8 cellular contexts compared by ENCODE assay signal in genomic region chr7:87933953-87934698, GRCh38. TPM values are rescaled to one million over a fixed set of nuclear protein-coding genes. Genes with fewer than 3 reads are reported as not detected.
DNase-seq lines count a peak whose midpoint lies in the region; ATAC-seq, FAIRE-seq and TF ChIP-seq lines count a peak whose summit lies in the region.

Gene ADAM22 (plus strand): TSS chr7:87934251. CDS start chr7:87934466, 215 bp downstream.

- H3K27ac ChIP-seq in RWPE2 (ENCODE audit: poor library complexity, severe bottlenecking) (no peak within 1 kb of the TSS), neural progenitor cell (no peak within 1 kb of the TSS), stomach smooth muscle (ENCODE audit: low read length) (no peak within 1 kb of the TSS)

- peaks cover 22% of the 10 kb centered on the region for H3K27me3 ChIP-seq in RWPE2 (ENCODE audit: insufficient read depth, poor library complexity, severe bottlenecking)
- peaks cover 21% of the 10 kb centered on the region for H3K27me3 ChIP-seq in neural progenitor cell
- no peaks in the 10 kb centered on the region for H3K27me3 ChIP-seq in stomach smooth muscle (ENCODE audit: control insufficient read depth in 1 of 2, insufficient read depth in 2 of 2, low read length in 2 of 2)

- H3K27ac Mint-ChIP-seq in neural progenitor cell: no peak within 1 kb of the TSS

- no peaks in the 10 kb centered on the region for H3K79me2 ChIP-seq in neural progenitor cell (ENCODE audit: low read depth)

- no peaks in the 10 kb centered on the region for H3K4me1 ChIP-seq in ES-I3 (ENCODE audit: insufficient read depth, low read length)
- no peaks in the 10 kb centered on the region for H3K4me1 ChIP-seq in RWPE2 (ENCODE audit: insufficient read depth, poor library complexity, severe bottlenecking)
- H3K4me1 ChIP-seq in neural progenitor cell: no peaks in the 10 kb centered on the region
- peaks cover 3% of the 10 kb centered on the region for H3K4me1 ChIP-seq in stomach smooth muscle (ENCODE audit: control insufficient read depth, insufficient read depth, low read length)

- peaks cover 9% of the 10 kb centered on the region for H3K36me3 Mint-ChIP-seq in neural progenitor cell

- H3K9ac ChIP-seq in ES-I3 (ENCODE audit: low read depth, low read length): peak within 1 kb of the TSS; percentile 79
- H3K9ac ChIP-seq in neural progenitor cell: no peak within 1 kb of the TSS
- peak within 1 kb of the TSS; percentile 22 to 42 for H3K9ac ChIP-seq in stomach smooth muscle (ENCODE audit: low read length in 2 of 2)

- H3K4me3 ChIP-seq in LNCaP clone FGC (ENCODE audit: low read depth, low read length): peak within 1 kb of the TSS; percentile 72
- H3K4me3 ChIP-seq in RWPE2 (ENCODE audit: severe bottlenecking): peak within 1 kb of the TSS; percentile 65
- H3K4me3 ChIP-seq in foreskin fibroblast (ENCODE audit: low read depth in 1 of 2, low read length in 2 of 2): peak within 1 kb of the TSS; percentile 46 to 82
- peak within 1 kb of the TSS; percentile 70 for H3K4me3 ChIP-seq in neural progenitor cell
- peak within 1 kb of the TSS; percentile 76 to 81 for H3K4me3 ChIP-seq in stomach smooth muscle (ENCODE audit: low read length in 2 of 2)

- H3K36me3 ChIP-seq in ES-I3 (ENCODE audit: insufficient read depth, low read length): no peaks in the 10 kb centered on the region
- no peaks in the 10 kb centered on the region for H3K36me3 ChIP-seq in RWPE2 (ENCODE audit: low read depth)
- no peaks in the 10 kb centered on the region for H3K36me3 ChIP-seq in neural progenitor cell
- H3K36me3 ChIP-seq in stomach smooth muscle (ENCODE audit: control insufficient read depth in 2 of 2, insufficient read depth in 2 of 2, low read length in 2 of 2): no peaks in the 10 kb centered on the region

- peak within 1 kb of the TSS; percentile 91 for H2AFZ ChIP-seq in neural progenitor cell (replicated peaks)

- H3K9me3 Mint-ChIP-seq in neural progenitor cell: no peaks in the 10 kb centered on the region

- H3K9me3 ChIP-seq in ES-I3 (ENCODE audit: control insufficient read depth, insufficient read depth, low read length): no peaks in the 10 kb centered on the region
- no peaks in the 10 kb centered on the region for H3K9me3 ChIP-seq in RWPE2 (ENCODE audit: severe bottlenecking)
- no peaks in the 10 kb centered on the region for H3K9me3 ChIP-seq in neural progenitor cell (ENCODE audit: low read depth)
- no peaks in the 10 kb centered on the region for H3K9me3 ChIP-seq in stomach smooth muscle (ENCODE audit: control insufficient read depth in 2 of 2, low read length in 2 of 2)

- H3K4me1 Mint-ChIP-seq in neural progenitor cell: peaks cover 7% of the 10 kb centered on the region

- peaks cover 10% of the 10 kb centered on the region for H3F3A ChIP-seq in neural progenitor cell (ENCODE audit: low read depth)

- ATAC-seq in RWPE2 (ENCODE audit: low read depth): peak; percentile 93

- 0 out of 2 replicates have a peak, but pooled peaks have one; percentile 25 for TF ChIP-seq CTCF in LNCaP clone FGC (IDR thresholded peaks at IDR 0.05; ENCODE audit: control insufficient read depth, extremely low read depth, insufficient read depth)
- no peak for TF ChIP-seq CTCF in RWPE2 (IDR thresholded peaks at IDR 0.05; ENCODE audit: poor library complexity, severe bottlenecking)
- TF ChIP-seq CTCF in foreskin fibroblast (IDR thresholded peaks at IDR 0.05; ENCODE audit: low read depth, low read length): no peak
- peak; percentile 19 for TF ChIP-seq CTCF in neural progenitor cell (IDR thresholded peaks at IDR 0.05)

- peak; percentile 50 for FAIRE-seq in H54 (lab: Jason Lieb, UNC)

- peak; percentile 57 for TF ChIP-seq POLR2A in H54 (IDR thresholded peaks at IDR 0.05; ENCODE audit: low read depth, low read length)

- peak within 1 kb of the TSS; percentile 95 for H3K4me2 ChIP-seq in neural progenitor cell

- H3K27me3 Mint-ChIP-seq in neural progenitor cell (ENCODE audit: insufficient read depth, low read depth): peaks cover 3% of the 10 kb centered on the region

- DNase-seq in H54 (ENCODE audit: insufficient read length, low spot score) (peak; percentile 75), LNCaP clone FGC (ENCODE audit: low read depth) (peak; percentile 74), RWPE2 (ENCODE audit: low spot score) (peak; percentile 80), foreskin fibroblast (peak; percentile 83 to 94), neural progenitor cell (ENCODE audit: low spot score) (peak; percentile 95)
- DNase-seq in activated effector memory CD4-positive, alpha-beta T cell treated with anti-CD3 and anti-CD28 coated beads, Interleukin-2, amount 50 U/mL, for 16 hours: peak; percentile 91

- H4K20me1 ChIP-seq in neural progenitor cell (ENCODE audit: low read depth): no peaks in the 10 kb centered on the region

- H3K4me3 Mint-ChIP-seq in neural progenitor cell: peak within 1 kb of the TSS; percentile 95

RNA-seq across cellular contexts. Expression of gene ADAM22, which starts in this region (rescaled TPM):
- 10.7 and 13.7 TPM in 2 replicates for total RNA-seq in neural progenitor cell (ENCODE audit: low replicate concordance)

Comparison
In these comparisons a context has a peak if more than half of its experiments do, and no peak if none do; other contexts are left out.
1. CTCF ChIP-seq: peak in LNCaP clone FGC (single experiment) and neural progenitor cell (single experiment); none in RWPE2 (single experiment) and foreskin fibroblast (single experiment).
2. Peak in every context shown above with its lines, with median percentiles within 50 percentile points of each other: DNase-seq and H3K4me3 ChIP-seq.